2 cellular contexts compared by ENCODE assay signal in genomic region chr14:68487805-68488590, GRCh38.
TF ChIP-seq lines count a peak whose summit lies in the region.

No MANE protein-coding gene starts in this region.

TF ChIP-seq in IMR-90, 13 proteins besides CTCF, POLR2A, EP300 and RAD21 (continued from another document):
- TF ChIP-seq CEBPB (IDR thresholded peaks at IDR 0.05; ENCODE audit: low read depth, low read length) (no peak), FOS (IDR thresholded peaks at IDR 0.05; ENCODE audit: low read depth, low read length) (no peak), ELK1 (IDR thresholded peaks at IDR 0.05; ENCODE audit: borderline replicate concordance, low read depth, low read length) (no peak), CHD1 (IDR thresholded peaks at IDR 0.05; ENCODE audit: low read depth, low read length) (no peak), MAZ (IDR thresholded peaks at IDR 0.05; ENCODE audit: borderline replicate concordance, low read depth, low read length) (no peak), NFE2L2 (IDR thresholded peaks at IDR 0.05; ENCODE audit: low read depth, low read length) (peak; percentile 82)

TF ChIP-seq in K562, 482 proteins besides CTCF, POLR2A, EP300 and RAD21 (continued from another document and continues in another):
- TF ChIP-seq PHF20 (IDR thresholded peaks at IDR 0.05; ENCODE audit: partially characterized antibody), result no peak
- TF ChIP-seq SMAD3 (CRISPR knock-in tag; conservative IDR thresholded peaks at IDR 0.05), result no peak
- TF ChIP-seq BACH1 (tag; IDR thresholded peaks at IDR 0.05), result peak; percentile 69; the same call in 1 of the 2 replicates
- TF ChIP-seq TAF9B (IDR thresholded peaks at IDR 0.05; ENCODE audit: partially characterized antibody), result no peak
- TF ChIP-seq CREB1 (IDR thresholded peaks at IDR 0.05), result no peak
- no peak for TF ChIP-seq CREB1 (CRISPR knock-in tag; IDR thresholded peaks at IDR 0.05)
- TF ChIP-seq ARID1B (IDR thresholded peaks at IDR 0.05), result peak; percentile 56
- no peak for TF ChIP-seq ETV1 (tag; conservative IDR thresholded peaks at IDR 0.05; ENCODE audit: low read depth)
- TF ChIP-seq MEF2D (tag; conservative IDR thresholded peaks at IDR 0.05; ENCODE audit: low read depth), result no peak
- no peak for TF ChIP-seq CBFB (CRISPR knock-in tag; IDR thresholded peaks at IDR 0.05)
- TF ChIP-seq MLX (CRISPR knock-in tag; conservative IDR thresholded peaks at IDR 0.05), result no peak
- no peak for TF ChIP-seq ZNF589 (CRISPR knock-in tag; IDR thresholded peaks at IDR 0.05; ENCODE audit: low read depth)
- TF ChIP-seq SFPQ (IDR thresholded peaks at IDR 0.05; ENCODE audit: low read depth, low read length), result no peak
- TF ChIP-seq CHAMP1 (IDR thresholded peaks at IDR 0.05), result no peak
- TF ChIP-seq NCOA6 (IDR thresholded peaks at IDR 0.05), result no peak
- TF ChIP-seq NR1H2 (CRISPR knock-in tag; IDR thresholded peaks at IDR 0.05), result no peak
- no peak for TF ChIP-seq THAP12 (CRISPR knock-in tag; IDR thresholded peaks at IDR 0.05)
- TF ChIP-seq CBX2 (IDR thresholded peaks at IDR 0.05; ENCODE audit: insufficient read depth, low read length, poor library complexity, severe bottlenecking), result no peak
- TF ChIP-seq SRSF3 (IDR thresholded peaks at IDR 0.05; ENCODE audit: insufficient read depth, low read length), result no peak
- TF ChIP-seq SMARCA4 (IDR thresholded peaks at IDR 0.05), result peak; percentile 78; the same call in 1 of the 2 replicates
- TF ChIP-seq USF2 (CRISPR knock-in tag; IDR thresholded peaks at IDR 0.05), result no peak
- TF ChIP-seq FOS (IDR thresholded peaks at IDR 0.05; ENCODE audit: extremely low read depth, insufficient read length), result no peak
- no peak for TF ChIP-seq IRF2 (CRISPR knock-in tag; IDR thresholded peaks at IDR 0.05)
- TF ChIP-seq ZBTB26 (CRISPR knock-in tag; IDR thresholded peaks at IDR 0.05), result no peak
- no peak for TF ChIP-seq RNF219 (CRISPR knock-in tag; IDR thresholded peaks at IDR 0.05)
- TF ChIP-seq KDM5B (IDR thresholded peaks at IDR 0.05; ENCODE audit: insufficient replicate concordance, low read depth, low read length), result no peak
- peak; percentile 89 for TF ChIP-seq ZNF316 (IDR thresholded peaks at IDR 0.05)
- TF ChIP-seq NFXL1 (CRISPR knock-in tag; IDR thresholded peaks at IDR 0.05), result no peak
- no peak for TF ChIP-seq POLR2H (tag; IDR thresholded peaks at IDR 0.05; ENCODE audit: low read depth)
- no peak for TF ChIP-seq SMC3 (conservative IDR thresholded peaks at IDR 0.05; ENCODE audit: insufficient read depth, low read depth, low read length)
- peak; percentile 44; the same call in 1 of the 2 replicates for TF ChIP-seq ZBTB2 (IDR thresholded peaks at IDR 0.05)
- TF ChIP-seq C11orf30 (IDR thresholded peaks at IDR 0.05; ENCODE audit: low read depth), result peak; percentile 81
- no peak for TF ChIP-seq ZNF41 (CRISPR knock-in tag; conservative IDR thresholded peaks at IDR 0.05)
- TF ChIP-seq ZNF778 (CRISPR knock-in tag; IDR thresholded peaks at IDR 0.05), result no peak
- TF ChIP-seq CGGBP1 (CRISPR knock-in tag; IDR thresholded peaks at IDR 0.05), result no peak
- no peak for TF ChIP-seq ZKSCAN8 (CRISPR knock-in tag; IDR thresholded peaks at IDR 0.05)
- TF ChIP-seq PRPF4 (IDR thresholded peaks at IDR 0.05; ENCODE audit: insufficient read depth, low read depth, low read length, poor library complexity, severe bottlenecking), result no peak
- no peak for TF ChIP-seq MTF1 (CRISPR knock-in tag; IDR thresholded peaks at IDR 0.05; ENCODE audit: borderline replicate concordance)
- TF ChIP-seq ZNF57 (CRISPR knock-in tag; IDR thresholded peaks at IDR 0.05), result no peak
- no peak for TF ChIP-seq SRSF7 (optimal IDR thresholded peaks at IDR 0.05; ENCODE audit: low read depth, low read length)
- TF ChIP-seq GATA2 (CRISPR knock-in tag; IDR thresholded peaks at IDR 0.05), result peak; percentile 45; the same call in 1 of the 2 replicates
- TF ChIP-seq RERE (CRISPR knock-in tag; IDR thresholded peaks at IDR 0.05; ENCODE audit: borderline replicate concordance), result no peak
